16 cellular contexts compared by ENCODE assay signal in genomic region chr2:236600892-236601291, GRCh38. TPM values are rescaled to one million over a fixed set of nuclear protein-coding genes. Genes with fewer than 3 reads are reported as not detected.
DNase-seq lines count a peak whose midpoint lies in the region; ATAC-seq and TF ChIP-seq lines count a peak whose summit lies in the region.
"Had no signal": no experiment of that assay in that cellular context is flagged by ENCODE, and none has a peak within 500 bp of the region (broad histone marks: within the 10 kb centered on the region; RNA-seq: fewer than 3 reads in every experiment).

No MANE protein-coding gene starts in this region.

- DNase-seq in DMS53 (lab: John Stamatoyannopoulos, UW): peak; percentile 99
- peak; percentile 97 for DNase-seq in NCI-H2029 (lab: John Stamatoyannopoulos, UW)
- peak; percentile 86 for DNase-seq in NCI-H774 (lab: John Stamatoyannopoulos, UW)
- peak; percentile 96 for DNase-seq in epithelial cell of esophagus (ENCODE audit: low read depth)
- DNase-seq in substantia nigra (lab: John Stamatoyannopoulos, UW): no peak
- DNase-seq in activated CD8-positive, alpha-beta memory T cell treated with anti-CD3 and anti-CD28 coated beads for 24 hours: no peak
- DNase-seq in SK-N-DZ (ENCODE audit: low spot score): no peak
- DNase-seq: activated T-cell treated with anti-CD3 and anti-CD28 coated beads, Interleukin-2, amount 50 U/mL, for 24 hours; CD8-positive, alpha-beta T cell; HFFc6; left ventricle myocardium inferior; NCI-H2227 treated with DMSO at 0.1 percent for 48 hours; Peyer's patch; right cardiac atrium; stomach had no signal

- H3K4me3 ChIP-seq in epithelial cell of esophagus (ENCODE audit: low read length): no peak overlapping the region
- H3K4me3 ChIP-seq: left ventricle myocardium inferior, Peyer's patch, stomach had no signal

- no peak overlapping the region for H3K27ac ChIP-seq in substantia nigra (ENCODE audit: low read depth, low read length, poor library complexity, severe bottlenecking)
- H3K27ac ChIP-seq: left ventricle myocardium inferior, Peyer's patch, stomach had no signal

- TF ChIP-seq CTCF in epithelial cell of esophagus (IDR thresholded peaks at IDR 0.05; ENCODE audit: insufficient read depth, low read depth, low read length, missing control alignments): no peak

- ATAC-seq in HG02973 (IDR thresholded peaks at IDR 0.05; ENCODE audit: unreplicated experiment): no peak
- ATAC-seq: CD8-positive, alpha-beta T cell; right cardiac atrium had no signal

RNA-seq across cellular contexts. Expression of gene ACKR3, which starts 31.3 kb away (rescaled TPM):
- 0.93 and 1.4 TPM in 2 replicates for polyA plus RNA-seq in SK-N-DZ (2014; cell fraction: cytosol; rRNA removed)
- polyA plus RNA-seq in SK-N-DZ (2014; cell fraction: nucleus; rRNA removed): 1.5 and 1.9 TPM in 2 replicates

Comparison
In these comparisons a context has a peak if more than half of its experiments do, and no peak if none do; other contexts are left out.
1. DNase-seq: peak in DMS53 (single experiment), NCI-H2029 (single experiment), NCI-H774 (single experiment) and epithelial cell of esophagus (single experiment); none in substantia nigra (0 of 49), activated CD8-positive, alpha-beta memory T cell treated with anti-CD3 and anti-CD28 coated beads for 24 hours (single experiment) and SK-N-DZ (single experiment).